In genomic region chr9:87498046-87498815, GRCh38 we compare ENCODE assay signal across 1 cellular context.
A peak's percentile ranks its signal among the peaks of the same experiment; 100 is the strongest.
TF ChIP-seq lines count a peak whose summit lies in the region.

No MANE protein-coding gene starts in this region.

TF ChIP-seq in HEK293, 187 proteins besides CTCF, POLR2A, EP300 and RAD21 (continued from another document and continues in another):
- TF ChIP-seq ATF2 (tag by site-specific recombination; IDR thresholded peaks at IDR 0.05; ENCODE audit: low read depth) (no peak), HIC1 (tag by site-specific recombination; IDR thresholded peaks at IDR 0.05) (0 out of 2 replicates have a peak, but pooled peaks have one; percentile 19), MEIS1 (CRISPR knock-in tag; IDR thresholded peaks at IDR 0.05; ENCODE audit: borderline replicate concordance) (0 out of 2 replicates have a peak, but pooled peaks have one; percentile 52), KLF8 (tag by site-specific recombination; IDR thresholded peaks at IDR 0.05) (peak; percentile 58; the same call in 1 of the 2 replicates), ZNF223 (tag by site-specific recombination; IDR thresholded peaks at IDR 0.05) (no peak), TCF7L2 (IDR thresholded peaks at IDR 0.05; ENCODE audit: borderline replicate concordance, low read depth, low read length) (no peak), ZNF792 (tag by site-specific recombination; IDR thresholded peaks at IDR 0.05) (no peak), ZNF157 (tag by site-specific recombination; IDR thresholded peaks at IDR 0.05) (no peak), ZNF341 (tag by site-specific recombination; IDR thresholded peaks at IDR 0.05; ENCODE audit: low read depth) (no peak), ZNF560 (tag by site-specific recombination; IDR thresholded peaks at IDR 0.05; ENCODE audit: borderline replicate concordance) (no peak), ZBTB44 (tag by site-specific recombination; IDR thresholded peaks at IDR 0.05) (no peak), PATZ1 (tag by site-specific recombination; IDR thresholded peaks at IDR 0.05) (peak; percentile 37; the same call in 1 of the 2 replicates), REPIN1 (tag by site-specific recombination; IDR thresholded peaks at IDR 0.05; ENCODE audit: low read depth) (no peak), ZNF701 (tag by site-specific recombination; IDR thresholded peaks at IDR 0.05) (no peak), ZNF335 (tag by site-specific recombination; conservative IDR thresholded peaks at IDR 0.05) (no peak), ZNF155 (tag by site-specific recombination; IDR thresholded peaks at IDR 0.05) (no peak), ZNF776 (tag by site-specific recombination; IDR thresholded peaks at IDR 0.05; ENCODE audit: borderline replicate concordance) (no peak), PRDM4 (tag by site-specific recombination; IDR thresholded peaks at IDR 0.05) (no peak), ZNF112 (tag by site-specific recombination; IDR thresholded peaks at IDR 0.05) (no peak), ZNF558 (tag by site-specific recombination; IDR thresholded peaks at IDR 0.05) (no peak), GLIS2 (tag by site-specific recombination; IDR thresholded peaks at IDR 0.05) (peak; percentile 57; the same call in 1 of the 2 replicates), KLF16 (tag by site-specific recombination; IDR thresholded peaks at IDR 0.05) (0 out of 2 replicates have a peak, but pooled peaks have one; percentile 40), ZNF791 (tag by site-specific recombination; IDR thresholded peaks at IDR 0.05) (no peak), ZNF354C (tag by site-specific recombination; IDR thresholded peaks at IDR 0.05; ENCODE audit: borderline replicate concordance, low read depth) (no peak), HOXD13 (CRISPR knock-in tag; IDR thresholded peaks at IDR 0.05; ENCODE audit: borderline replicate concordance) (no peak), SP3 (tag by site-specific recombination; IDR thresholded peaks at IDR 0.05) (peak; percentile 14; the same call in 1 of the 2 replicates), ZNF23 (tag by site-specific recombination; IDR thresholded peaks at IDR 0.05; ENCODE audit: borderline replicate concordance) (no peak), PRDM1 (tag by site-specific recombination; IDR thresholded peaks at IDR 0.05) (0 out of 2 replicates have a peak, but pooled peaks have one; percentile 8), ZBTB10 (tag by site-specific recombination; IDR thresholded peaks at IDR 0.05) (peak; percentile 43; the same call in 1 of the 2 replicates), KLF7 (tag by site-specific recombination; IDR thresholded peaks at IDR 0.05; ENCODE audit: borderline replicate concordance) (no peak), ZNF214 (tag by site-specific recombination; IDR thresholded peaks at IDR 0.05; ENCODE audit: borderline replicate concordance) (no peak), ZNF426 (tag by site-specific recombination; IDR thresholded peaks at IDR 0.05) (no peak), ZNF362 (tag by site-specific recombination; IDR thresholded peaks at IDR 0.05) (no peak), SCRT2 (tag by site-specific recombination; IDR thresholded peaks at IDR 0.05) (peak; percentile 79), HOXA7 (CRISPR knock-in tag; IDR thresholded peaks at IDR 0.05; ENCODE audit: borderline replicate concordance) (no peak), ZNF76 (tag by site-specific recombination; IDR thresholded peaks at IDR 0.05; ENCODE audit: borderline replicate concordance, low read depth) (peak; percentile 39; the same call in 1 of the 2 replicates), REST (tag by site-specific recombination; IDR thresholded peaks at IDR 0.05) (0 out of 2 replicates have a peak, but pooled peaks have one; percentile 11), ZNF830 (tag by site-specific recombination; IDR thresholded peaks at IDR 0.05; ENCODE audit: low read depth) (no peak), ZNF292 (tag by site-specific recombination; IDR thresholded peaks at IDR 0.05; ENCODE audit: borderline replicate concordance, low read depth) (no peak), ZNF692 (tag by site-specific recombination; IDR thresholded peaks at IDR 0.05) (0 out of 2 replicates have a peak, but pooled peaks have one; percentile 7), ZNF423 (tag by site-specific recombination; IDR thresholded peaks at IDR 0.05) (no peak)
